In genomic region chr17:81711814-81712467, GRCh38 we compare ENCODE assay signal across 1 cellular context.
TF ChIP-seq lines count a peak whose summit lies in the region.

TSS of gene SLC25A10 (plus strand) at chr17:81712284. CDS start at chr17:81712427, 143 bp downstream.

TF ChIP-seq in HepG2, 621 proteins besides CTCF, POLR2A, EP300 and RAD21 (continued from another document and continues in another):
- no peak for TF ChIP-seq AFF4 (CRISPR knock-in tag; IDR thresholded peaks at IDR 0.05)
- peak; percentile 99 for TF ChIP-seq ZNF232 (CRISPR knock-in tag; IDR thresholded peaks at IDR 0.05; ENCODE audit: borderline replicate concordance)
- TF ChIP-seq HOMEZ (CRISPR knock-in tag; IDR thresholded peaks at IDR 0.05; ENCODE audit: low read depth): peak; percentile 78
- TF ChIP-seq ARHGAP35 (CRISPR knock-in tag; IDR thresholded peaks at IDR 0.05; ENCODE audit: borderline replicate concordance): peak; percentile 99
- TF ChIP-seq SIX1 (CRISPR knock-in tag; IDR thresholded peaks at IDR 0.05; ENCODE audit: borderline replicate concordance): 0 out of 2 replicates have a peak, but pooled peaks have one; percentile 36
- 0 out of 2 replicates have a peak, but pooled peaks have one; percentile 82 for TF ChIP-seq DMTF1 (CRISPR knock-in tag; IDR thresholded peaks at IDR 0.05)
- TF ChIP-seq DRAP1 (CRISPR knock-in tag; IDR thresholded peaks at IDR 0.05): peak; percentile 76
- no peak; the same call in 1 of the 2 replicates for TF ChIP-seq ZNF34 (CRISPR knock-in tag; IDR thresholded peaks at IDR 0.05; ENCODE audit: borderline replicate concordance)
- TF ChIP-seq KMT2A (CRISPR knock-in tag; IDR thresholded peaks at IDR 0.05): peak; percentile 76
- peak; percentile 99 for TF ChIP-seq PRMT3 (CRISPR knock-in tag; IDR thresholded peaks at IDR 0.05; ENCODE audit: borderline replicate concordance, low read depth)
- TF ChIP-seq ZNF75D (CRISPR knock-in tag; IDR thresholded peaks at IDR 0.05; ENCODE audit: borderline replicate concordance): peak; percentile 80; the same call in 1 of the 2 replicates
- peak; percentile 70 for TF ChIP-seq THAP9 (CRISPR knock-in tag; IDR thresholded peaks at IDR 0.05; ENCODE audit: borderline replicate concordance)
- 0 out of 2 replicates have a peak, but pooled peaks have one; percentile 21 for TF ChIP-seq FIP1L1 (IDR thresholded peaks at IDR 0.05; ENCODE audit: borderline replicate concordance, insufficient read depth, low read depth, low read length)
- TF ChIP-seq ATF4 (CRISPR knock-in tag; IDR thresholded peaks at IDR 0.05): peak in 1 of 2 experiments; percentile 92; a peak in 2 of 4 replicates
- peak; percentile 87 for TF ChIP-seq YEATS2 (CRISPR knock-in tag; IDR thresholded peaks at IDR 0.05; ENCODE audit: borderline replicate concordance)
- TF ChIP-seq POGZ (CRISPR knock-in tag; IDR thresholded peaks at IDR 0.05): peak; percentile 66; the same call in 1 of the 2 replicates
- peak; percentile 99 for TF ChIP-seq ETS1 (CRISPR knock-in tag; IDR thresholded peaks at IDR 0.05)
- peak; percentile 81; the same call in 1 of the 2 replicates for TF ChIP-seq JDP2 (CRISPR knock-in tag; IDR thresholded peaks at IDR 0.05; ENCODE audit: borderline replicate concordance)
- TF ChIP-seq TBL1XR1 (IDR thresholded peaks at IDR 0.05; ENCODE audit: borderline replicate concordance, low read length, partially characterized antibody): peak; percentile 75
- peak; percentile 95 for TF ChIP-seq ZNF224 (CRISPR knock-in tag; IDR thresholded peaks at IDR 0.05)
- TF ChIP-seq ZNF101 (CRISPR knock-in tag; IDR thresholded peaks at IDR 0.05; ENCODE audit: borderline replicate concordance, low read depth): peak; percentile 88; the same call in 1 of the 2 replicates
- peak; percentile 96 for TF ChIP-seq CBX5 (CRISPR knock-in tag; IDR thresholded peaks at IDR 0.05; ENCODE audit: borderline replicate concordance)
- 0 out of 2 replicates have a peak, but pooled peaks have one; percentile 84 for TF ChIP-seq RELA (CRISPR knock-in tag; IDR thresholded peaks at IDR 0.05)
- TF ChIP-seq RBM39 (IDR thresholded peaks at IDR 0.05; ENCODE audit: low read depth, low read length, poor library complexity, severe bottlenecking): peak; percentile 21
- TF ChIP-seq THRA (CRISPR knock-in tag; IDR thresholded peaks at IDR 0.05; ENCODE audit: borderline replicate concordance): peak; percentile 93
- no peak for TF ChIP-seq SSRP1 (CRISPR knock-in tag; IDR thresholded peaks at IDR 0.05)
- TF ChIP-seq SALL1 (CRISPR knock-in tag; IDR thresholded peaks at IDR 0.05): peak; percentile 98
- TF ChIP-seq HMGXB4 (CRISPR knock-in tag; IDR thresholded peaks at IDR 0.05; ENCODE audit: borderline replicate concordance in 1 of 2, low read depth in 1 of 2): peak in 1 of 2 experiments; percentile 92; a peak in 1 of 4 replicates
- peak; percentile 89 for TF ChIP-seq ZNF740 (CRISPR knock-in tag; IDR thresholded peaks at IDR 0.05)
- TF ChIP-seq HMG20B (CRISPR knock-in tag; conservative IDR thresholded peaks at IDR 0.05): no peak
- TF ChIP-seq CSRNP1 (CRISPR knock-in tag; IDR thresholded peaks at IDR 0.05): peak; percentile 99
- TF ChIP-seq KDM5B (CRISPR knock-in tag; IDR thresholded peaks at IDR 0.05; ENCODE audit: borderline replicate concordance): peak; percentile 99
- peak; percentile 98 for TF ChIP-seq HOXD1 (CRISPR knock-in tag; IDR thresholded peaks at IDR 0.05)
- no peak for TF ChIP-seq ZNF24 (IDR thresholded peaks at IDR 0.05)
- TF ChIP-seq ZNF788 (CRISPR knock-in tag; IDR thresholded peaks at IDR 0.05; ENCODE audit: borderline replicate concordance): peak; percentile 96
- TF ChIP-seq ZNF333 (CRISPR knock-in tag; IDR thresholded peaks at IDR 0.05; ENCODE audit: borderline replicate concordance): peak; percentile 98
- TF ChIP-seq NFIC (IDR thresholded peaks at IDR 0.05; ENCODE audit: low read length): peak; percentile 34; the same call in 1 of the 2 replicates
